In the genomic region with DNA sequence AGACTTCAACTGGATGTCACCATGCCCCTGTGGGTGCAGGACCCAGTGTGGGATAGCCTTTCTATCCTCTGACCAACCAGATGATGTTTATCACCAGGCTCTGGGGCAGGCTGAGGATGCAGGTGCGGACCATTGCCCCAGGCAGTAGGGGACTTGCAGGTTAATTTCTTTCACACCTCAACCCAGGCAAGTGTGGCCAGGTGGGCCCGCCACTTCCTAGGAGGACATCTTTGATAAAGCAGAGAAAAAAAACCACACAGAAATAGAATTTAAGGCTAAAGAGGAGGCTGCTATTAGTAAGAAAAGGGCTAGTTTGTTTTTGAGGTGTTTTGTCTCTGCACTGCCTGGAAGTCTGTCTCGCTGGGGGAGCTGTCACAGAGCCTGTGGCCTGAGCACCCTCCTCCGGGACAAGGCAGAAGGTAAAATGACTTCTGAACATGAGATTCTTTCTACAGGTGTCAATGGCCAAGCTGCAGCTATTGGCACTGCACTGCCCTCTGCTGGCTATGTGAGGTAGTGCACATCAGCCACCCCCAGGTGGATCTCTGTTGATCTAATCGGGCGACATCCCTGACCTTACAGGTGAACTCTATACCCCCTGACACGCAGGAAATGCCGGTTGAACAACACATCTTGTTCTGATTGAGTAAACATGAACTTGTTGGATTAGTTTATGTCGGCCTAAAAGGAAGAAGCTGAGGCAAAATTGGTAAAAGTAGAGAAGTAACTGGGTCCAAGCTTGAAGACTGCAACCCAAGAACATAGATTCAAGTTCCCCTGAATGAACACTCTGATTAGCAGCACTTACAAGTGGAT, we compare ENCODE assay signal across 8 cellular contexts. TPM values are rescaled to one million over a fixed set of nuclear protein-coding genes. Genes with fewer than 3 reads are reported as not detected.
A peak's percentile ranks its signal among the peaks of the same experiment; 100 is the strongest.
DNase-seq lines count a peak whose midpoint lies in the region; ATAC-seq, FAIRE-seq and TF ChIP-seq lines count a peak whose summit lies in the region.

No MANE protein-coding gene starts in this region.

- peak; percentile 47 for FAIRE-seq in pancreas (lab: Jason Lieb, UNC)

- 21 to 22% methylated on average over 9 of the region's 9 CpGs for WGBS in pancreas, 2 donors

- TF ChIP-seq CTCF in HL-60 (IDR thresholded peaks at IDR 0.05; ENCODE audit: insufficient read depth, low read length): peak; percentile 98
- peak; percentile 100 for TF ChIP-seq CTCF in Panc1 (IDR thresholded peaks at IDR 0.05)
- TF ChIP-seq CTCF in foreskin keratinocyte (conservative IDR thresholded peaks at IDR 0.05): peak; percentile 97
- TF ChIP-seq CTCF in pancreas (IDR thresholded peaks at IDR 0.05): peak; percentile 98 to 99 (median 99)

- in situ Hi-C loops in Panc1 (cut with HindIII; ENCODE audit: low pct_unique_long_range_greater_than_20kb, low sequenced_read_pairs): no loop called here

- POLR2A ChIA-PET in Panc1 (lab: Charles Lee): interaction anchor here (0.6 kb wide), 1 partner anchor 150 kb away, joined by 8 read pairs; no protein-coding TSS in a partner anchor

- intact Hi-C loops in Panc1 (cut with micrococcal nuclease; ENCODE audit: unreplicated experiment) (loop anchor here (1.0 to 5.0 kb wide), 3 partner anchors 45 to 1742 kb away; no protein-coding TSS in a partner anchor), pancreas (cut with DNase I) (loop anchor here in 2 of 3 donors (5.0 to 10.0 kb wide), 3 partner anchors 75 to 163 kb away; partner anchors contain the start of genes PKD1L1 (in 2 of the 2) and C7orf57 (in 1 of the 2))

- no TSS peak for BruUV-seq in Panc1 (replicated peaks; lab: Mats Ljungman, UMichigan)

- DNase-seq in DMS53 treated with DMSO at 0.1 percent for 48 hours (lab: John Stamatoyannopoulos, UW; ENCODE audit: unreplicated experiment) (peak; percentile 84), HL-60 (ENCODE audit: low read depth in 1 of 2, low spot score in 1 of 2) (peak in 1 of 2 experiments; percentile 69), Panc1 (ENCODE audit: low read depth, low spot score) (peak; percentile 90), foreskin keratinocyte (peak in 1 of 2 donors; percentile 69), pancreas (peak; percentile 65 to 96 (median 85)), ureter (ENCODE audit: low spot score) (peak; percentile 92)
- DNase-seq in activated T-helper 1 cell treated with anti-CD3 and anti-CD28 coated beads, Interleukin-2, amount 50 U/mL, for 16 hours (ENCODE audit: low read depth in 1 of 2, low spot score in 1 of 2): peak; percentile 77 to 93

- H3K4me3 ChIP-seq in HL-60 (replicated peaks; ENCODE audit: insufficient read depth, low read length) (no peak overlapping the region), Panc1 (ENCODE audit: low read depth in 2 of 2, low read length in 2 of 2) (no peak overlapping the region), pancreas (no peak overlapping the region)

- ATAC-seq in GM21367 (IDR thresholded peaks at IDR 0.05; ENCODE audit: unreplicated experiment) (peak; percentile 86), Panc1 (peak; percentile 77), foreskin keratinocyte (peak; percentile 61), pancreas (peak; percentile 87 to 99 (median 94))

- peaks cover 50% of the 10 kb centered on the region for H3K4me1 ChIP-seq in Panc1 (ENCODE audit: control insufficient read depth, insufficient read depth, low read length)
- H3K4me1 ChIP-seq in foreskin keratinocyte: peaks cover 14% of the 10 kb centered on the region
- peaks cover 0 to 4% (median 0%) of the 10 kb centered on the region in 3 donors for H3K4me1 ChIP-seq in pancreas

- H3K27me3 ChIP-seq in HL-60 (ENCODE audit: insufficient read depth, poor library complexity, severe bottlenecking) (no peaks in the 10 kb centered on the region), Panc1 (ENCODE audit: control insufficient read depth, insufficient read depth, low read length) (no peaks in the 10 kb centered on the region), foreskin keratinocyte (no peaks in the 10 kb centered on the region), pancreas (no peaks in the 10 kb centered on the region)

- H3K9me3 ChIP-seq in Panc1 (ENCODE audit: control insufficient read depth, insufficient read depth, low read depth, low read length) (no peaks in the 10 kb centered on the region), pancreas (no peaks in the 10 kb centered on the region)

- CTCF ChIA-PET in Panc1 (lab: Charles Lee): interaction anchor here (0.8 to 2.1 kb wide), 7 partner anchors 30 to 165 kb away, joined by 3 to 22 read pairs (median 7); no protein-coding TSS in a partner anchor

- H3K27ac ChIP-seq in HL-60 (replicated peaks) (no peak overlapping the region), Panc1 (ENCODE audit: low read length) (peak overlapping the region; percentile 55), foreskin keratinocyte (no peak overlapping the region), pancreas (no peak overlapping the region)

- H3K36me3 ChIP-seq in Panc1 (ENCODE audit: control insufficient read depth, insufficient read depth, low read length) (peaks cover 23% of the 10 kb centered on the region), pancreas (peaks cover 0 to 7% (median 0%) of the 10 kb centered on the region in 3 donors)

RNA-seq across cellular contexts. Expression of gene UPP1, which starts 21.0 kb away (rescaled TPM):
- total RNA-seq in Panc1 (2021; ENCODE audit: unreplicated experiment) (331 TPM), foreskin keratinocyte (165 and 226 TPM in 2 replicates), pancreas (10 to 100 TPM in 1 of 6 donors, 1 to 10 TPM in 5; 2.6 to 13.6 (median 7.4) TPM), ureter (58.2 TPM)
- polyA plus RNA-seq in Panc1 (2012; ENCODE audit: insufficient read length): 234 TPM
- polyA plus RNA-seq in foreskin keratinocyte (232 and 331 TPM in 2 replicates), pancreas (10 to 100 TPM; 20.0 to 36.3 TPM)
